ENCODE assay signal across 1 cellular context in the genomic region with DNA sequence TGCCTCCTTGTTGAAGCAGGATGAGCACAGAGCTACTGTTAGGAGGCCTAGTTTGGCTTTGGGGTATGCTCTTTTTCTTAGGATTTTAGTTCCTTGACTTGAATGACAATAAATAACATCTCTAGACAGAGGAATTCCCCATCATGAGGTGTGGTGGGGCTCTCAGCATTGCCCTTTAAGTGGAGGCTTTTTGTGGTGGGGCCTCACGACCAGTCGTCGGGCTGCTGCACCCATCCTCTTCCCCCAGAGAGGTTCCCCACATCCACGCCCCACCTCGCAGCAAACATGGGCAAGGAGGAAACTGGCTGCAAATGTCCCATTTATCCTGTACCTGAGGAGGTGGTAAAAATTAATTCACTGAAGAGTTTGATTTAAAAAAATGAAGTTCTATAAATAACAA.
TF ChIP-seq lines count a peak whose summit lies in the region.

No MANE protein-coding gene starts in this region.

TF ChIP-seq in K562, 482 proteins besides CTCF, POLR2A, EP300 and RAD21 (continued from another document):
- TF ChIP-seq, protein P1, sequence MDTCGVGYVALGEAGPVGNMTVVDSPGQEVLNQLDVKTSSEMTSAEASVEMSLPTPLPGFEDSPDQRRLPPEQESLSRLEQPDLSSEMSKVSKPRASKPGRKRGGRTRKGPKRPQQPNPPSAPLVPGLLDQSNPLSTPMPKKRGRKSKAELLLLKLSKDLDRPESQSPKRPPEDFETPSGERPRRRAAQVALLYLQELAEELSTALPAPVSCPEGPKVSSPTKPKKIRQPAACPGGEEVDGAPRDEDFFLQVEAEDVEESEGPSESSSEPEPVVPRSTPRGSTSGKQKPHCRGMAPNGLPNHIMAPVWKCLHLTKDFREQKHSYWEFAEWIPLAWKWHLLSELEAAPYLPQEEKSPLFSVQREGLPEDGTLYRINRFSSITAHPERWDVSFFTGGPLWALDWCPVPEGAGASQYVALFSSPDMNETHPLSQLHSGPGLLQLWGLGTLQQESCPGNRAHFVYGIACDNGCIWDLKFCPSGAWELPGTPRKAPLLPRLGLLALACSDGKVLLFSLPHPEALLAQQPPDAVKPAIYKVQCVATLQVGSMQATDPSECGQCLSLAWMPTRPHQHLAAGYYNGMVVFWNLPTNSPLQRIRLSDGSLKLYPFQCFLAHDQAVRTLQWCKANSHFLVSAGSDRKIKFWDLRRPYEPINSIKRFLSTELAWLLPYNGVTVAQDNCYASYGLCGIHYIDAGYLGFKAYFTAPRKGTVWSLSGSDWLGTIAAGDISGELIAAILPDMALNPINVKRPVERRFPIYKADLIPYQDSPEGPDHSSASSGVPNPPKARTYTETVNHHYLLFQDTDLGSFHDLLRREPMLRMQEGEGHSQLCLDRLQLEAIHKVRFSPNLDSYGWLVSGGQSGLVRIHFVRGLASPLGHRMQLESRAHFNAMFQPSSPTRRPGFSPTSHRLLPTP (IDR thresholded peaks at IDR 0.05; ENCODE audit: borderline replicate concordance, extremely low read depth, insufficient read length), result no peak
- TF ChIP-seq BCOR (IDR thresholded peaks at IDR 0.05) (no peak), SMARCB1 (IDR thresholded peaks at IDR 0.05; ENCODE audit: insufficient read length, low read depth) (no peak), LCOR (CRISPR knock-in tag; IDR thresholded peaks at IDR 0.05) (no peak), ZC3H8 (IDR thresholded peaks at IDR 0.05) (no peak), STAT5A (IDR thresholded peaks at IDR 0.05; ENCODE audit: borderline replicate concordance, low read length) (no peak)
- TF ChIP-seq, protein P2, sequence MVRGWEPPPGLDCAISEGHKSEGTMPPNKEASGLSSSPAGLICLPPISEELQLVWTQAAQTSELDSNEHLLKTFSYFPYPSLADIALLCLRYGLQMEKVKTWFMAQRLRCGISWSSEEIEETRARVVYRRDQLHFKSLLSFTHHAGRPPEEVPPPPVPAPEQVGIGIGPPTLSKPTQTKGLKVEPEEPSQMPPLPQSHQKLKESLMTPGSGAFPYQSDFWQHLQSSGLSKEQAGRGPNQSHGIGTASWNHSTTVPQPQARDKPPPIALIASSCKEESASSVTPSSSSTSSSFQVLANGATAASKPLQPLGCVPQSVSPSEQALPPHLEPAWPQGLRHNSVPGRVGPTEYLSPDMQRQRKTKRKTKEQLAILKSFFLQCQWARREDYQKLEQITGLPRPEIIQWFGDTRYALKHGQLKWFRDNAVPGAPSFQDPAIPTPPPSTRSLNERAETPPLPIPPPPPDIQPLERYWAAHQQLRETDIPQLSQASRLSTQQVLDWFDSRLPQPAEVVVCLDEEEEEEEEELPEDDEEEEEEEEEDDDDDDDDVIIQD (CRISPR knock-in tag; IDR thresholded peaks at IDR 0.05), result no peak
- TF ChIP-seq, protein P3, sequence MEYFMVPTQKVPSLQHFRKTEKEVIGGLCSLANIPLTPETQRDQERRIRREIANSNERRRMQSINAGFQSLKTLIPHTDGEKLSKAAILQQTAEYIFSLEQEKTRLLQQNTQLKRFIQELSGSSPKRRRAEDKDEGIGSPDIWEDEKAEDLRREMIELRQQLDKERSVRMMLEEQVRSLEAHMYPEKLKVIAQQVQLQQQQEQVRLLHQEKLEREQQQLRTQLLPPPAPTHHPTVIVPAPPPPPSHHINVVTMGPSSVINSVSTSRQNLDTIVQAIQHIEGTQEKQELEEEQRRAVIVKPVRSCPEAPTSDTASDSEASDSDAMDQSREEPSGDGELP (CRISPR knock-in tag; IDR thresholded peaks at IDR 0.05; ENCODE audit: borderline replicate concordance), result no peak
- TF ChIP-seq, protein P4, sequence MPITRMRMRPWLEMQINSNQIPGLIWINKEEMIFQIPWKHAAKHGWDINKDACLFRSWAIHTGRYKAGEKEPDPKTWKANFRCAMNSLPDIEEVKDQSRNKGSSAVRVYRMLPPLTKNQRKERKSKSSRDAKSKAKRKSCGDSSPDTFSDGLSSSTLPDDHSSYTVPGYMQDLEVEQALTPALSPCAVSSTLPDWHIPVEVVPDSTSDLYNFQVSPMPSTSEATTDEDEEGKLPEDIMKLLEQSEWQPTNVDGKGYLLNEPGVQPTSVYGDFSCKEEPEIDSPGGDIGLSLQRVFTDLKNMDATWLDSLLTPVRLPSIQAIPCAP (CRISPR knock-in tag; IDR thresholded peaks at IDR 0.05; ENCODE audit: borderline replicate concordance), result no peak
- TF ChIP-seq, protein P5, sequence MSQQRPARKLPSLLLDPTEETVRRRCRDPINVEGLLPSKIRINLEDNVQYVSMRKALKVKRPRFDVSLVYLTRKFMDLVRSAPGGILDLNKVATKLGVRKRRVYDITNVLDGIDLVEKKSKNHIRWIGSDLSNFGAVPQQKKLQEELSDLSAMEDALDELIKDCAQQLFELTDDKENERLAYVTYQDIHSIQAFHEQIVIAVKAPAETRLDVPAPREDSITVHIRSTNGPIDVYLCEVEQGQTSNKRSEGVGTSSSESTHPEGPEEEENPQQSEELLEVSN (IDR thresholded peaks at IDR 0.05; ENCODE audit: borderline replicate concordance in 1 of 2, extremely low read depth in 1 of 2, insufficient read depth in 1 of 2, insufficient read length in 1 of 2, low read depth in 1 of 2, low read length in 1 of 2, poor library complexity in 1 of 2, severe bottlenecking in 1 of 2), result no peak
